ENCODE assay signal across 23 cellular contexts in the genomic region with DNA sequence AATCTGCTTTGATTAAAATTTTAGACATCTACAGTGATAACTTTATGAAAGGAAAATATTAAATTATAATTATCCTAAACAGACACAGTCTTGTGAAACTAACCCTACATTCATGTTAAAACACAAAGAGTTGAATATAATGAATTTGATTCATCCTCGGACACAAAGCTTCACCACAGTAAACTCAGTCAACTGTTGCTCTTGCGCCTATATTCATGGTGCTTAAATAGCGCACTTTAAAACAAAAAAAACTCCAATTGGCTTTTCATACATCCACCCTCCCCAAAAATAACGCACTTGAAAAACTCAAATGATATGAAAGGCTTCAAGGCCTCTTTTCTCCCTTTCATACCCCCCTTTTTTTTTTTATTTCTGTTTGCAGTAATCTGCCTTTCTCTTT.
DNase-seq lines count a peak whose midpoint lies in the region; ATAC-seq, FAIRE-seq and TF ChIP-seq lines count a peak whose summit lies in the region.
"Had no signal": no experiment of that assay in that cellular context is flagged by ENCODE, and none has a peak within 500 bp of the region (broad histone marks: within the 10 kb centered on the region; RNA-seq: fewer than 3 reads in every experiment).

No MANE protein-coding gene starts in this region.

- H3K36me3 ChIP-seq in HUES48 (ENCODE audit: control insufficient read depth, insufficient read depth, low read length): no peaks in the 10 kb centered on the region
- H3K36me3 ChIP-seq: esophagus squamous epithelium, stomach had no signal

- H3K27ac ChIP-seq in HUES48 (ENCODE audit: low read depth, low read length): peak overlapping the region; percentile 95
- H3K27ac ChIP-seq in VCaP: peak overlapping the region; percentile 62
- H3K27ac ChIP-seq: C4-2B, esophagus squamous epithelium, KMS-11, psoas muscle, stomach had no signal

- no peaks in the 10 kb centered on the region for H3K27me3 Mint-ChIP-seq in neural crest cell (ENCODE audit: low read depth)
- H3K27me3 Mint-ChIP-seq: activated CD8-positive, alpha-beta T cell treated with anti-CD3 and anti-CD28 coated beads for 36 hours; activated naive CD8-positive, alpha-beta T cell treated with anti-CD3 and anti-CD28 coated beads, Interleukin-2, amount 10 ng/mL, durations not matched to agents 7 days and 5 days; type B pancreatic cell had no signal

- H3K4me1 ChIP-seq in HUES48 (ENCODE audit: control insufficient read depth, insufficient read depth, low read length): peaks cover 76% of the 10 kb centered on the region

- no peaks in the 10 kb centered on the region for H3K27me3 ChIP-seq in HUES48 (ENCODE audit: control insufficient read depth, insufficient read depth, low read length)
- H3K27me3 ChIP-seq: esophagus squamous epithelium, stomach had no signal

- TF ChIP-seq CTCF in VCaP (conservative IDR thresholded peaks at IDR 0.05) (no peak), neural crest cell (conservative IDR thresholded peaks at IDR 0.05) (no peak)

- peak; percentile 60 for FAIRE-seq in frontal cortex (lab: Jason Lieb, UNC)

- peak overlapping the region; percentile 42 for H3K4me3 ChIP-seq in HUES48 (ENCODE audit: low read depth, low read length)
- H3K4me3 ChIP-seq: esophagus squamous epithelium, lung, psoas muscle, stomach had no signal

- peak overlapping the region; percentile 76 for H3K4me3 Mint-ChIP-seq in neural crest cell
- H3K4me3 Mint-ChIP-seq: activated CD8-positive, alpha-beta T cell treated with anti-CD3 and anti-CD28 coated beads for 36 hours; activated naive CD8-positive, alpha-beta T cell treated with anti-CD3 and anti-CD28 coated beads, Interleukin-2, amount 10 ng/mL, durations not matched to agents 7 days and 5 days; type B pancreatic cell had no signal

- peak overlapping the region; percentile 64 for H3K9ac ChIP-seq in HUES48 (ENCODE audit: low read depth, low read length)
- H3K9ac ChIP-seq: KMS-11 had no signal

- H3K4me1 Mint-ChIP-seq in neural crest cell: peaks cover 56% of the 10 kb centered on the region
- H3K4me1 Mint-ChIP-seq: activated naive CD8-positive, alpha-beta T cell treated with anti-CD3 and anti-CD28 coated beads, Interleukin-2, amount 10 ng/mL, durations not matched to agents 7 days and 5 days had no signal

- no peaks in the 10 kb centered on the region for H3K36me3 Mint-ChIP-seq in neural crest cell (ENCODE audit: low read depth)
- H3K36me3 Mint-ChIP-seq: activated naive CD8-positive, alpha-beta T cell treated with anti-CD3 and anti-CD28 coated beads, Interleukin-2, amount 10 ng/mL, durations not matched to agents 7 days and 5 days; type B pancreatic cell had no signal

- H3K27ac Mint-ChIP-seq in neural crest cell (ENCODE audit: unreplicated experiment): peak overlapping the region; percentile 80
- H3K27ac Mint-ChIP-seq: activated CD8-positive, alpha-beta T cell treated with anti-CD3 and anti-CD28 coated beads for 36 hours; activated naive CD8-positive, alpha-beta T cell treated with anti-CD3 and anti-CD28 coated beads, Interleukin-2, amount 10 ng/mL, durations not matched to agents 7 days and 5 days; type B pancreatic cell had no signal

- H3K9me3 ChIP-seq in HUES48 (ENCODE audit: control insufficient read depth, insufficient read depth, low read length): no peaks in the 10 kb centered on the region
- H3K9me3 ChIP-seq: esophagus squamous epithelium, psoas muscle, stomach had no signal

- no peaks in the 10 kb centered on the region for H3K9me3 Mint-ChIP-seq in neural crest cell
- H3K9me3 Mint-ChIP-seq: activated CD8-positive, alpha-beta T cell treated with anti-CD3 and anti-CD28 coated beads for 36 hours; activated naive CD8-positive, alpha-beta T cell treated with anti-CD3 and anti-CD28 coated beads, Interleukin-2, amount 10 ng/mL, durations not matched to agents 7 days and 5 days; type B pancreatic cell had no signal

- ATAC-seq in HG02610 (IDR thresholded peaks at IDR 0.05; ENCODE audit: unreplicated experiment) (no peak), HG03159 (IDR thresholded peaks at IDR 0.05; ENCODE audit: unreplicated experiment) (no peak), SK-N-SH treated with all-trans-retinoic acid at 6 μM for 48 hours (no peak)
- ATAC-seq: activated CD8-positive, alpha-beta T cell treated with anti-CD3 and anti-CD28 coated beads for 36 hours; psoas muscle had no signal

- no peak for DNase-seq in frontal cortex (ENCODE audit: low spot score in 2 of 2)
- no peak for DNase-seq in neural crest cell (ENCODE audit: low read depth, low spot score)
- no peak for DNase-seq in NCI-H187 (lab: John Stamatoyannopoulos, UW)
- DNase-seq: activated CD4-positive, alpha-beta T cell treated with anti-CD3 and anti-CD28 coated beads for 1 hour; activated CD8-positive, alpha-beta T cell treated with anti-CD3 and anti-CD28 coated beads for 36 hours; activated effector memory CD4-positive, alpha-beta T cell treated with anti-CD3 and anti-CD28 coated beads, Interleukin-2, amount 50 U/mL, for 16 hours; activated naive CD8-positive, alpha-beta T cell treated with anti-CD3 and anti-CD28 coated beads, Interleukin-2, amount 10 ng/mL, durations not matched to agents 7 days and 5 days; effector memory CD4-positive, alpha-beta T cell; esophagus squamous epithelium; kidney glomerular epithelial cell; psoas muscle; stimulated activated CD8-positive, alpha-beta memory T cell treated with anti-CD3 and anti-CD28 coated beads, Interleukin-4, amount 100 ng/mL, for 48 hours; stomach; T1000 had no signal

TF ChIP-seq in SK-N-SH treated with all-trans-retinoic acid at 6 μM for 48 hours, 23 proteins besides CTCF, POLR2A, EP300 and RAD21:
- TF ChIP-seq, protein P1, sequence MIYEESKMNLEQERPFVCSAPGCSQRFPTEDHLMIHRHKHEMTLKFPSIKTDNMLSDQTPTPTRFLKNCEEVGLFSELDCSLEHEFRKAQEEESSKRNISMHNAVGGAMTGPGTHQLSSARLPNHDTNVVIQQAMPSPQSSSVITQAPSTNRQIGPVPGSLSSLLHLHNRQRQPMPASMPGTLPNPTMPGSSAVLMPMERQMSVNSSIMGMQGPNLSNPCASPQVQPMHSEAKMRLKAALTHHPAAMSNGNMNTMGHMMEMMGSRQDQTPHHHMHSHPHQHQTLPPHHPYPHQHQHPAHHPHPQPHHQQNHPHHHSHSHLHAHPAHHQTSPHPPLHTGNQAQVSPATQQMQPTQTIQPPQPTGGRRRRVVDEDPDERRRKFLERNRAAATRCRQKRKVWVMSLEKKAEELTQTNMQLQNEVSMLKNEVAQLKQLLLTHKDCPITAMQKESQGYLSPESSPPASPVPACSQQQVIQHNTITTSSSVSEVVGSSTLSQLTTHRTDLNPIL (CRISPR knock-in tag; IDR thresholded peaks at IDR 0.05; ENCODE audit: low read depth): no peak
